3 cellular contexts compared by ENCODE assay signal in genomic region chr10:133357293-133358151, GRCh38.
TF ChIP-seq lines count a peak whose summit lies in the region.

A gene with protein sequence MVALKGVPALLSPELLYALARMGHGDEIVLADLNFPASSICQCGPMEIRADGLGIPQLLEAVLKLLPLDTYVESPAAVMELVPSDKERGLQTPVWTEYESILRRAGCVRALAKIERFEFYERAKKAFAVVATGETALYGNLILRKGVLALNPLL (minus strand): TSS chr10:133358019. CDS start chr10:133358007, 12 bp downstream.

TF ChIP-seq in IMR-90, 13 proteins besides CTCF, POLR2A, EP300 and RAD21:
- TF ChIP-seq FOS (IDR thresholded peaks at IDR 0.05; ENCODE audit: low read depth, low read length) (no peak), NFE2L2 (IDR thresholded peaks at IDR 0.05; ENCODE audit: low read depth, low read length) (no peak), CEBPB (IDR thresholded peaks at IDR 0.05; ENCODE audit: low read depth, low read length) (no peak), MAFK (IDR thresholded peaks at IDR 0.05; ENCODE audit: low read depth, low read length) (no peak), MAZ (IDR thresholded peaks at IDR 0.05; ENCODE audit: borderline replicate concordance, low read depth, low read length) (0 out of 2 replicates have a peak, but pooled peaks have one; percentile 18)
- TF ChIP-seq, protein P1, sequence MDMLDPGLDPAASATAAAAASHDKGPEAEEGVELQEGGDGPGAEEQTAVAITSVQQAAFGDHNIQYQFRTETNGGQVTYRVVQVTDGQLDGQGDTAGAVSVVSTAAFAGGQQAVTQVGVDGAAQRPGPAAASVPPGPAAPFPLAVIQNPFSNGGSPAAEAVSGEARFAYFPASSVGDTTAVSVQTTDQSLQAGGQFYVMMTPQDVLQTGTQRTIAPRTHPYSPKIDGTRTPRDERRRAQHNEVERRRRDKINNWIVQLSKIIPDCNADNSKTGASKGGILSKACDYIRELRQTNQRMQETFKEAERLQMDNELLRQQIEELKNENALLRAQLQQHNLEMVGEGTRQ (IDR thresholded peaks at IDR 0.05; ENCODE audit: low read depth, low read length) = no peak
- TF ChIP-seq, protein P2, sequence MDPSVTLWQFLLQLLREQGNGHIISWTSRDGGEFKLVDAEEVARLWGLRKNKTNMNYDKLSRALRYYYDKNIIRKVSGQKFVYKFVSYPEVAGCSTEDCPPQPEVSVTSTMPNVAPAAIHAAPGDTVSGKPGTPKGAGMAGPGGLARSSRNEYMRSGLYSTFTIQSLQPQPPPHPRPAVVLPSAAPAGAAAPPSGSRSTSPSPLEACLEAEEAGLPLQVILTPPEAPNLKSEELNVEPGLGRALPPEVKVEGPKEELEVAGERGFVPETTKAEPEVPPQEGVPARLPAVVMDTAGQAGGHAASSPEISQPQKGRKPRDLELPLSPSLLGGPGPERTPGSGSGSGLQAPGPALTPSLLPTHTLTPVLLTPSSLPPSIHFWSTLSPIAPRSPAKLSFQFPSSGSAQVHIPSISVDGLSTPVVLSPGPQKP (IDR thresholded peaks at IDR 0.05; ENCODE audit: borderline replicate concordance, low read depth, low read length) = no peak

TF ChIP-seq in WTC11, 78 proteins besides CTCF, POLR2A, EP300 and RAD21 (continues in another document):
- TF ChIP-seq, protein P3, sequence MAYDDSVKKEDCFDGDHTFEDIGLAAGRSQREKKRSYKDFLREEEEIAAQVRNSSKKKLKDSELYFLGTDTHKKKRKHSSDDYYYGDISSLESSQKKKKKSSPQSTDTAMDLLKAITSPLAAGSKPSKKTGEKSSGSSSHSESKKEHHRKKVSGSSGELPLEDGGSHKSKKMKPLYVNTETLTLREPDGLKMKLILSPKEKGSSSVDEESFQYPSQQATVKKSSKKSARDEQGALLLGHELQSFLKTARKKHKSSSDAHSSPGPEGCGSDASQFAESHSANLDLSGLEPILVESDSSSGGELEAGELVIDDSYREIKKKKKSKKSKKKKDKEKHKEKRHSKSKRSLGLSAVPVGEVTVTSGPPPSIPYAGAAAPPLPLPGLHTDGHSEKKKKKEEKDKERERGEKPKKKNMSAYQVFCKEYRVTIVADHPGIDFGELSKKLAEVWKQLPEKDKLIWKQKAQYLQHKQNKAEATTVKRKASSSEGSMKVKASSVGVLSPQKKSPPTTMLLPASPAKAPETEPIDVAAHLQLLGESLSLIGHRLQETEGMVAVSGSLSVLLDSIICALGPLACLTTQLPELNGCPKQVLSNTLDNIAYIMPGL (CRISPR knock-in tag; IDR thresholded peaks at IDR 0.05) = 0 out of 2 replicates have a peak, but pooled peaks have one; percentile 29
- TF ChIP-seq ZNF423 (CRISPR knock-in tag; IDR thresholded peaks at IDR 0.05) (peak; percentile 95), CREM (CRISPR knock-in tag; IDR thresholded peaks at IDR 0.05) (0 out of 2 replicates have a peak, but pooled peaks have one; percentile 39), MYBL2 (CRISPR knock-in tag; IDR thresholded peaks at IDR 0.05) (0 out of 2 replicates have a peak, but pooled peaks have one; percentile 32), FOXP1 (CRISPR knock-in tag; IDR thresholded peaks at IDR 0.05; ENCODE audit: borderline replicate concordance) (no peak; the same call in 1 of the 2 replicates), ZBTB43 (CRISPR knock-in tag; IDR thresholded peaks at IDR 0.05) (no peak), EMX1 (CRISPR knock-in tag; IDR thresholded peaks at IDR 0.05) (no peak), CREB1 (CRISPR knock-in tag; IDR thresholded peaks at IDR 0.05) (no peak), ETV6 (CRISPR knock-in tag; IDR thresholded peaks at IDR 0.05) (no peak), NR1H2 (CRISPR knock-in tag; IDR thresholded peaks at IDR 0.05) (no peak), ZNF317 (CRISPR knock-in tag; IDR thresholded peaks at IDR 0.05; ENCODE audit: borderline replicate concordance, low read depth) (0 out of 2 replicates have a peak, but pooled peaks have one; percentile 26), TEAD4 (CRISPR knock-in tag; IDR thresholded peaks at IDR 0.05) (no peak), JAZF1 (CRISPR knock-in tag; IDR thresholded peaks at IDR 0.05) (no peak), ZNF121 (CRISPR knock-in tag; IDR thresholded peaks at IDR 0.05) (no peak), AR (CRISPR knock-in tag; IDR thresholded peaks at IDR 0.05) (no peak)
- TF ChIP-seq, protein P1 (CRISPR knock-in tag; IDR thresholded peaks at IDR 0.05) = peak; percentile 40; the same call in 1 of the 2 replicates
- TF ChIP-seq, protein P4, sequence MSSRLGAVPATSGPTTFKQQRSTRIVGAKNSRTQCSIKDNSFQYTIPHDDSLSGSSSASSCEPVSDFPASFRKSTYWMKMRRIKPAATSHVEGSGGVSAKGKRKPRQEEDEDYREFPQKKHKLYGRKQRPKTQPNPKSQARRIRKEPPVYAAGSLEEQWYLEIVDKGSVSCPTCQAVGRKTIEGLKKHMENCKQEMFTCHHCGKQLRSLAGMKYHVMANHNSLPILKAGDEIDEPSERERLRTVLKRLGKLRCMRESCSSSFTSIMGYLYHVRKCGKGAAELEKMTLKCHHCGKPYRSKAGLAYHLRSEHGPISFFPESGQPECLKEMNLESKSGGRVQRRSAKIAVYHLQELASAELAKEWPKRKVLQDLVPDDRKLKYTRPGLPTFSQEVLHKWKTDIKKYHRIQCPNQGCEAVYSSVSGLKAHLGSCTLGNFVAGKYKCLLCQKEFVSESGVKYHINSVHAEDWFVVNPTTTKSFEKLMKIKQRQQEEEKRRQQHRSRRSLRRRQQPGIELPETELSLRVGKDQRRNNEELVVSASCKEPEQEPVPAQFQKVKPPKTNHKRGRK (CRISPR knock-in tag; IDR thresholded peaks at IDR 0.05; ENCODE audit: borderline replicate concordance) = no peak

TF ChIP-seq in HepG2, 621 proteins besides CTCF, POLR2A, EP300 and RAD21 (continues in another document):
- no peak for TF ChIP-seq HHEX (CRISPR knock-in tag; IDR thresholded peaks at IDR 0.05)
- no peak for TF ChIP-seq THYN1 (CRISPR knock-in tag; IDR thresholded peaks at IDR 0.05; ENCODE audit: borderline replicate concordance, low read depth)
- TF ChIP-seq GTF2F1 (IDR thresholded peaks at IDR 0.05; ENCODE audit: low read length) = no peak
- TF ChIP-seq, protein P5, sequence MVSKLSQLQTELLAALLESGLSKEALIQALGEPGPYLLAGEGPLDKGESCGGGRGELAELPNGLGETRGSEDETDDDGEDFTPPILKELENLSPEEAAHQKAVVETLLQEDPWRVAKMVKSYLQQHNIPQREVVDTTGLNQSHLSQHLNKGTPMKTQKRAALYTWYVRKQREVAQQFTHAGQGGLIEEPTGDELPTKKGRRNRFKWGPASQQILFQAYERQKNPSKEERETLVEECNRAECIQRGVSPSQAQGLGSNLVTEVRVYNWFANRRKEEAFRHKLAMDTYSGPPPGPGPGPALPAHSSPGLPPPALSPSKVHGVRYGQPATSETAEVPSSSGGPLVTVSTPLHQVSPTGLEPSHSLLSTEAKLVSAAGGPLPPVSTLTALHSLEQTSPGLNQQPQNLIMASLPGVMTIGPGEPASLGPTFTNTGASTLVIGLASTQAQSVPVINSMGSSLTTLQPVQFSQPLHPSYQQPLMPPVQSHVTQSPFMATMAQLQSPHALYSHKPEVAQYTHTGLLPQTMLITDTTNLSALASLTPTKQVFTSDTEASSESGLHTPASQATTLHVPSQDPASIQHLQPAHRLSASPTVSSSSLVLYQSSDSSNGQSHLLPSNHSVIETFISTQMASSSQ (IDR thresholded peaks at IDR 0.05; ENCODE audit: low read depth) = no peak
- TF ChIP-seq, protein P5 (CRISPR knock-in tag; IDR thresholded peaks at IDR 0.05; ENCODE audit: borderline replicate concordance) = no peak
- TF ChIP-seq KMT2A (CRISPR knock-in tag; IDR thresholded peaks at IDR 0.05) = peak; percentile 20; the same call in 1 of the 2 replicates
- TF ChIP-seq ZNF557 (CRISPR knock-in tag; IDR thresholded peaks at IDR 0.05) = no peak
- TF ChIP-seq CREB1 (IDR thresholded peaks at IDR 0.05) = no peak
- no peak for TF ChIP-seq CREB1 (CRISPR knock-in tag; IDR thresholded peaks at IDR 0.05)
- TF ChIP-seq, protein P6, sequence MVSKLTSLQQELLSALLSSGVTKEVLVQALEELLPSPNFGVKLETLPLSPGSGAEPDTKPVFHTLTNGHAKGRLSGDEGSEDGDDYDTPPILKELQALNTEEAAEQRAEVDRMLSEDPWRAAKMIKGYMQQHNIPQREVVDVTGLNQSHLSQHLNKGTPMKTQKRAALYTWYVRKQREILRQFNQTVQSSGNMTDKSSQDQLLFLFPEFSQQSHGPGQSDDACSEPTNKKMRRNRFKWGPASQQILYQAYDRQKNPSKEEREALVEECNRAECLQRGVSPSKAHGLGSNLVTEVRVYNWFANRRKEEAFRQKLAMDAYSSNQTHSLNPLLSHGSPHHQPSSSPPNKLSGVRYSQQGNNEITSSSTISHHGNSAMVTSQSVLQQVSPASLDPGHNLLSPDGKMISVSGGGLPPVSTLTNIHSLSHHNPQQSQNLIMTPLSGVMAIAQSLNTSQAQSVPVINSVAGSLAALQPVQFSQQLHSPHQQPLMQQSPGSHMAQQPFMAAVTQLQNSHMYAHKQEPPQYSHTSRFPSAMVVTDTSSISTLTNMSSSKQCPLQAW (CRISPR knock-in tag; IDR thresholded peaks at IDR 0.05) = no peak; the same call in 1 of the 2 replicates
- no peak for TF ChIP-seq ZNF816 (CRISPR knock-in tag; IDR thresholded peaks at IDR 0.05; ENCODE audit: borderline replicate concordance)
- no peak for TF ChIP-seq JDP2 (CRISPR knock-in tag; IDR thresholded peaks at IDR 0.05; ENCODE audit: borderline replicate concordance)
- no peak for TF ChIP-seq ZNF460 (CRISPR knock-in tag; IDR thresholded peaks at IDR 0.05; ENCODE audit: borderline replicate concordance)
- TF ChIP-seq AGO1 (IDR thresholded peaks at IDR 0.05; ENCODE audit: low read depth, low read length, poor library complexity, severe bottlenecking) = no peak
- no peak for TF ChIP-seq SMARCE1 (IDR thresholded peaks at IDR 0.05; ENCODE audit: borderline replicate concordance)
- TF ChIP-seq UBTF (CRISPR knock-in tag; IDR thresholded peaks at IDR 0.05) = peak; percentile 88
- no peak for TF ChIP-seq HOXA5 (CRISPR knock-in tag; IDR thresholded peaks at IDR 0.05)
- TF ChIP-seq, protein P7, sequence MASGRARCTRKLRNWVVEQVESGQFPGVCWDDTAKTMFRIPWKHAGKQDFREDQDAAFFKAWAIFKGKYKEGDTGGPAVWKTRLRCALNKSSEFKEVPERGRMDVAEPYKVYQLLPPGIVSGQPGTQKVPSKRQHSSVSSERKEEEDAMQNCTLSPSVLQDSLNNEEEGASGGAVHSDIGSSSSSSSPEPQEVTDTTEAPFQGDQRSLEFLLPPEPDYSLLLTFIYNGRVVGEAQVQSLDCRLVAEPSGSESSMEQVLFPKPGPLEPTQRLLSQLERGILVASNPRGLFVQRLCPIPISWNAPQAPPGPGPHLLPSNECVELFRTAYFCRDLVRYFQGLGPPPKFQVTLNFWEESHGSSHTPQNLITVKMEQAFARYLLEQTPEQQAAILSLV (CRISPR knock-in tag; IDR thresholded peaks at IDR 0.05; ENCODE audit: borderline replicate concordance) = no peak; the same call in 1 of the 2 replicates
- TF ChIP-seq PTBP1 (IDR thresholded peaks at IDR 0.05; ENCODE audit: low read depth, low read length, poor library complexity, severe bottlenecking) = peak; percentile 22
- TF ChIP-seq CHCHD3 (CRISPR knock-in tag; IDR thresholded peaks at IDR 0.05) = no peak
- no peak for TF ChIP-seq MEIS1 (CRISPR knock-in tag; IDR thresholded peaks at IDR 0.05; ENCODE audit: borderline replicate concordance)
- TF ChIP-seq ARNTL (CRISPR knock-in tag; IDR thresholded peaks at IDR 0.05) = no peak
- no peak for TF ChIP-seq ZNF552 (CRISPR knock-in tag; IDR thresholded peaks at IDR 0.05; ENCODE audit: borderline replicate concordance)
- peak; percentile 78 for TF ChIP-seq SP4 (CRISPR knock-in tag; IDR thresholded peaks at IDR 0.05)
- TF ChIP-seq TRIM24 (CRISPR knock-in tag; IDR thresholded peaks at IDR 0.05) = no peak
- TF ChIP-seq, protein P8, sequence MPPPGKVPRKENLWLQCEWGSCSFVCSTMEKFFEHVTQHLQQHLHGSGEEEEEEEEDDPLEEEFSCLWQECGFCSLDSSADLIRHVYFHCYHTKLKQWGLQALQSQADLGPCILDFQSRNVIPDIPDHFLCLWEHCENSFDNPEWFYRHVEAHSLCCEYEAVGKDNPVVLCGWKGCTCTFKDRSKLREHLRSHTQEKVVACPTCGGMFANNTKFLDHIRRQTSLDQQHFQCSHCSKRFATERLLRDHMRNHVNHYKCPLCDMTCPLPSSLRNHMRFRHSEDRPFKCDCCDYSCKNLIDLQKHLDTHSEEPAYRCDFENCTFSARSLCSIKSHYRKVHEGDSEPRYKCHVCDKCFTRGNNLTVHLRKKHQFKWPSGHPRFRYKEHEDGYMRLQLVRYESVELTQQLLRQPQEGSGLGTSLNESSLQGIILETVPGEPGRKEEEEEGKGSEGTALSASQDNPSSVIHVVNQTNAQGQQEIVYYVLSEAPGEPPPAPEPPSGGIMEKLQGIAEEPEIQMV (CRISPR knock-in tag; IDR thresholded peaks at IDR 0.05; ENCODE audit: low read depth) = no peak
- no peak for TF ChIP-seq ZBTB8A (CRISPR knock-in tag; IDR thresholded peaks at IDR 0.05; ENCODE audit: borderline replicate concordance, low read depth)
- TF ChIP-seq RCOR2 (CRISPR knock-in tag; IDR thresholded peaks at IDR 0.05) = no peak
- TF ChIP-seq NCOA5 (CRISPR knock-in tag; IDR thresholded peaks at IDR 0.05) = no peak
- TF ChIP-seq REPIN1 (CRISPR knock-in tag; IDR thresholded peaks at IDR 0.05; ENCODE audit: borderline replicate concordance, low read depth) = peak; percentile 45
